1 cellular context compared by ENCODE assay signal in the genomic region with DNA sequence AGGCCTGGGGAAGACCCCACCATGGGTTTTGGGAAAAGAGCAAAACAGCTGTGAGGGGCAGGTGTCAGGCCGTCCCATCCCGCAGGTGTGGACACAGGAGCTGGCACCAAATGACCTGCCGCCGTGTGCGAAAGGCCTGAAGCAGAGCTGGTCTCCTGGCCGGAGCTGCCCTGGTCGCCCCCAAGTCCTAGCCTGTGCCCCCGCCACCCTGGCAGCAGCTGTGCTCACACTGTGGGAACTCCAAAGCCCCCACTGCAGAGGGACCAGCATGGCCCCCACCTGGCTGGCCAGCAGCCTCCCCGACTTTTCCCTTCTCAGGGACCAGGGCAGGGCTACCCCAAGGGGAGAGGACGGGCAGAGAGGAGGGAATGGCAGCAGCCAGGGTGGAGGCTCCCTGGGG.
TF ChIP-seq lines count a peak whose summit lies in the region.

No MANE protein-coding gene starts in this region.

TF ChIP-seq in H1, 55 proteins besides CTCF, POLR2A, EP300 and RAD21 (continued from another document):
- TF ChIP-seq, protein P1, sequence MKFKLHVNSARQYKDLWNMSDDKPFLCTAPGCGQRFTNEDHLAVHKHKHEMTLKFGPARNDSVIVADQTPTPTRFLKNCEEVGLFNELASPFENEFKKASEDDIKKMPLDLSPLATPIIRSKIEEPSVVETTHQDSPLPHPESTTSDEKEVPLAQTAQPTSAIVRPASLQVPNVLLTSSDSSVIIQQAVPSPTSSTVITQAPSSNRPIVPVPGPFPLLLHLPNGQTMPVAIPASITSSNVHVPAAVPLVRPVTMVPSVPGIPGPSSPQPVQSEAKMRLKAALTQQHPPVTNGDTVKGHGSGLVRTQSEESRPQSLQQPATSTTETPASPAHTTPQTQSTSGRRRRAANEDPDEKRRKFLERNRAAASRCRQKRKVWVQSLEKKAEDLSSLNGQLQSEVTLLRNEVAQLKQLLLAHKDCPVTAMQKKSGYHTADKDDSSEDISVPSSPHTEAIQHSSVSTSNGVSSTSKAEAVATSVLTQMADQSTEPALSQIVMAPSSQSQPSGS (IDR thresholded peaks at IDR 0.05; ENCODE audit: low read length): no peak
- TF ChIP-seq RXRA (IDR thresholded peaks at IDR 0.05; ENCODE audit: insufficient read depth, low read depth, low read length) (no peak), E2F6 (IDR thresholded peaks at IDR 0.05) (no peak), CEBPB (IDR thresholded peaks at IDR 0.05; ENCODE audit: low read depth, low read length) (no peak), CTBP2 (IDR thresholded peaks at IDR 0.05; ENCODE audit: borderline replicate concordance, insufficient read depth, insufficient read length, low read length) (no peak), BRCA1 (IDR thresholded peaks at IDR 0.05; ENCODE audit: low read depth, low read length) (no peak), SUZ12 (IDR thresholded peaks at IDR 0.05; ENCODE audit: low read length) (no peak), POU5F1 (IDR thresholded peaks at IDR 0.05; ENCODE audit: low read depth, low read length) (no peak), EGR1 (IDR thresholded peaks at IDR 0.05; ENCODE audit: borderline replicate concordance, low read depth, low read length) (no peak), JUND (IDR thresholded peaks at IDR 0.05; ENCODE audit: low read length) (no peak), TAF7 (optimal IDR thresholded peaks at IDR 0.05; ENCODE audit: borderline replicate concordance, low read depth, low read length) (no peak), KDM5A (IDR thresholded peaks at IDR 0.05; ENCODE audit: low read length) (no peak), TBP (IDR thresholded peaks at IDR 0.05; ENCODE audit: low read depth, low read length) (no peak)
